ENCODE assay signal across 8 cellular contexts in the genomic region with DNA sequence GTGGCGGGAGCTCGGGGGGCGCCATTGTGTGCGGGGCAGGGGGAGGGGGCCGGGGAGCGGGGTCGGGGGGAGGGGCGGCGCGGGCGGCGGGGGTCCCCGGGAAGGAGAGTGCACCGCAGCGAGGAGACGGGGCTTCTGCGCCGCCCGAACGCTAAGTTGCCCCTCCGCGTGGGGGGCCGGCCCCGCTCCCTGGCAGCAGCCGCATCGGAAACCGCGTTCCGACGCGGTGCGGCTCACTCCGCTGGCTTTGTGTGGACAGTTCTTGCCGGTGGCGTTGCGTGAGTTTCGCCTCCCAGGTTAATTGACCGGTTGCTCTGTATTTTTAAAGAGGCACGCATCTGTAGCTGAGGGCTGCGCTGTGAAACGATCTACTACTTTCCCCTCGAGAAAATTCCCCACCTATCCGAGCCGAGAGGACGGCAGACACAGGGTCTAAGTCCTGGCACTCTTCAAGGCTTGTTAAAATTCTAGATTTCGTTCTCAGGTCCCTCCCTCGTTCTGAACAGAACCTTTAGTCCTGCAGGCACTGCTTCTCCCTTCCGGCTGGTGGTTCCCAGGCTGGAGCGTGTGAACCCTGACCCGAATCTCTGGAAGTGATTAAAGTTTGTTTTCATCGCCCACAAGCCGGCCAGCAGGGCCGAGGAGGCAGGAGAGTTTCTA. TPM values are rescaled to one million over a fixed set of nuclear protein-coding genes. Genes with fewer than 3 reads are reported as not detected.
A peak's percentile ranks its signal among the peaks of the same experiment; 100 is the strongest.
DNase-seq lines count a peak whose midpoint lies in the region; TF ChIP-seq lines count a peak whose summit lies in the region.

No MANE protein-coding gene starts in this region.

- H3K9ac ChIP-seq in H9 (ENCODE audit: extremely low read depth, insufficient read length, low read length), result no peak overlapping the region
- H3K9ac ChIP-seq in stomach smooth muscle (ENCODE audit: low read length in 2 of 2), result peak overlapping the region; percentile 29 to 42

- H3K23ac ChIP-seq in H9 (ENCODE audit: insufficient read length, low read depth, low read length), result no peak overlapping the region

- no peak overlapping the region for H2BK15ac ChIP-seq in H9 (ENCODE audit: low read depth, low read length)

- no peak overlapping the region for H2AFZ ChIP-seq in H9 (ENCODE audit: low read length)

- H2BK5ac ChIP-seq in H9 (ENCODE audit: insufficient read length, low read length), result no peak overlapping the region

- H3K4me3 ChIP-seq in AG04449 (ENCODE audit: low read depth, low read length) (peak overlapping the region; percentile 55), stomach smooth muscle (ENCODE audit: low read length in 2 of 2) (peak overlapping the region; percentile 59 to 69)

- H3K4me2 ChIP-seq in H9 (ENCODE audit: insufficient read depth, insufficient read length, low read length), result peak overlapping the region; percentile 93

- no peak overlapping the region for H2BK20ac ChIP-seq in H9 (ENCODE audit: low read depth, low read length, poor library complexity, severe bottlenecking)

- H3K14ac ChIP-seq in H9 (ENCODE audit: insufficient read depth, low read length), result peak overlapping the region; percentile 60; the same call in 1 of the 2 replicates

- TF ChIP-seq CTCF in AG04449 (IDR thresholded peaks at IDR 0.05; ENCODE audit: insufficient read depth, low read length, missing control alignments) (no peak), H9 (conservative IDR thresholded peaks at IDR 0.05) (no peak), brain (conservative IDR thresholded peaks at IDR 0.05) (no peak), GM13977 (IDR thresholded peaks at IDR 0.05; ENCODE audit: extremely low read depth, insufficient read depth, missing control alignments) (no peak)

- H3K4me1 ChIP-seq in H9 (ENCODE audit: insufficient read depth, low read length), result no peaks in the 10 kb centered on the region
- H3K4me1 ChIP-seq in stomach smooth muscle (ENCODE audit: control insufficient read depth, insufficient read depth, low read length), result peaks cover 7% of the 10 kb centered on the region

- H3K9me3 ChIP-seq in H9 (ENCODE audit: control insufficient read depth, low read depth, low read length) (no peaks in the 10 kb centered on the region), stomach smooth muscle (ENCODE audit: control insufficient read depth in 2 of 2, low read length in 2 of 2) (no peaks in the 10 kb centered on the region)

- H3K79me1 ChIP-seq in H9 (ENCODE audit: insufficient read depth, low read depth, low read length, poor library complexity, severe bottlenecking), result no peaks in the 10 kb centered on the region

- peaks cover 9% of the 10 kb centered on the region for H3K23me2 ChIP-seq in H9 (ENCODE audit: insufficient read length, low read depth, low read length, poor library complexity, severe bottlenecking)

- no peak overlapping the region for H2AK5ac ChIP-seq in H9 (ENCODE audit: insufficient read length, low read length)

- no peak overlapping the region for H4K5ac ChIP-seq in H9 (ENCODE audit: insufficient read length, low read depth, low read length)

- H3K4ac ChIP-seq in H9 (ENCODE audit: low read depth, low read length), result no peak overlapping the region

- no peak overlapping the region for H3K56ac ChIP-seq in H9 (ENCODE audit: insufficient read length, low read depth, low read length)

- no peaks in the 10 kb centered on the region for H3K36me3 ChIP-seq in stomach smooth muscle (ENCODE audit: control insufficient read depth in 2 of 2, insufficient read depth in 2 of 2, low read length in 2 of 2)

- no peak overlapping the region for H3K18ac ChIP-seq in H9 (ENCODE audit: insufficient read length, low read depth, low read length)

- no peak overlapping the region for H2BK120ac ChIP-seq in H9 (ENCODE audit: low read depth, low read length, poor library complexity, severe bottlenecking)

- peak overlapping the region; percentile 74 to 95 for H3K4me3 Mint-ChIP-seq in H9
- peak overlapping the region; percentile 95 to 99 (median 97) for H3K4me3 Mint-ChIP-seq in brain

- CTCF ChIA-PET in AG04449 (lab: Yijun Ruan, JAX), result interaction anchor here (2.4 kb wide), 1 partner anchor 48 kb away, joined by 7 read pairs; no protein-coding TSS in a partner anchor

- no CpG with 5 or more reads among the region's 53 CpGs for WGBS in H9 (ENCODE audit: extremely low coverage, insufficient read length, low lambda C conversion rate)

- no peak overlapping the region for H4K91ac ChIP-seq in H9 (ENCODE audit: insufficient read length, low read depth, low read length)

- H3K27ac Mint-ChIP-seq in H9, result peak overlapping the region in 1 of 3 experiments; percentile 43; a peak in 2 of 7 replicates
- H3K27ac Mint-ChIP-seq in brain, result peak overlapping the region; percentile 97 to 99 (median 99)

- no peaks in the 10 kb centered on the region for H3K79me2 ChIP-seq in H9 (ENCODE audit: insufficient read depth, low read length)

- H3K9me3 Mint-ChIP-seq in H9 (peaks cover 4 to 6% of the 10 kb centered on the region in 2 experiments; a peak in 3 of 5 replicates), brain (peaks cover 0 to 9% (median 2%) of the 10 kb centered on the region in 5 experiments)

- H3T11ph ChIP-seq in H9 (ENCODE audit: low read length), result no peak overlapping the region

- H4K20me1 ChIP-seq in H9 (ENCODE audit: control insufficient read depth, insufficient read depth, insufficient read length), result no peaks in the 10 kb centered on the region

- H3K36me3 Mint-ChIP-seq in H9 (ENCODE audit: insufficient read depth in 1 of 3, low read depth in 3 of 3) (peaks cover 0 to 4% (median 0%) of the 10 kb centered on the region in 3 experiments; a peak in 2 of 7 replicates), brain (peaks cover 19% of the 10 kb centered on the region)

- DNase-seq in AG04449 (ENCODE audit: low read depth, low spot score), result peak; percentile 19
- DNase-seq in H9, result no peak
- DNase-seq in middle frontal gyrus (ENCODE audit: extremely low spot score, low spot score), result no peak
- DNase-seq in NCI-H2196 treated with DMSO at 0.1 percent for 48 hours (lab: John Stamatoyannopoulos, UW; ENCODE audit: unreplicated experiment), result no peak
- DNase-seq in GM13977 (ENCODE audit: low spot score), result no peak

- H3K27ac ChIP-seq in H9 (ENCODE audit: insufficient read length, low read depth, low read length) (no peak overlapping the region), layer of hippocampus (ENCODE audit: low read depth, low read length) (peak overlapping the region; percentile 35), stomach smooth muscle (ENCODE audit: low read length) (no peak overlapping the region)

- no peak overlapping the region for H4K8ac ChIP-seq in H9 (replicated peaks; ENCODE audit: insufficient read length, low read depth, low read length)

- H3K27me3 Mint-ChIP-seq in H9 (ENCODE audit: low read depth) (peaks cover 79% of the 10 kb centered on the region), brain (peaks cover 13% of the 10 kb centered on the region)

- peaks cover 10% of the 10 kb centered on the region in 2 experiments for H3K4me1 Mint-ChIP-seq in H9
- H3K4me1 Mint-ChIP-seq in brain, result peaks cover 62% of the 10 kb centered on the region

- in situ Hi-C loops in GM13977 (cut with MboI; ENCODE audit: low pct_unique_long_range_greater_than_20kb, low sequenced_read_pairs, unreplicated experiment), result no loop called here

- no peak overlapping the region for H2BK12ac ChIP-seq in H9 (ENCODE audit: insufficient read length, low read depth, low read length)

- peaks cover 29% of the 10 kb centered on the region; the same call in 1 of the 2 replicates for H3K27me3 ChIP-seq in H9 (ENCODE audit: insufficient read depth, low read length)
- H3K27me3 ChIP-seq in layer of hippocampus (ENCODE audit: control insufficient read depth, insufficient read depth, low read length), result peaks cover 8% of the 10 kb centered on the region
- peaks cover 30% of the 10 kb centered on the region in 2 donors for H3K27me3 ChIP-seq in stomach smooth muscle (ENCODE audit: control insufficient read depth in 1 of 2, insufficient read depth in 2 of 2, low read length in 2 of 2)

- POLR2A ChIA-PET in AG04449 (lab: Yijun Ruan, JAX), result no interaction called here

RNA-seq across cellular contexts. Expression of a gene that starts 0.9 kb away (rescaled TPM):
- total RNA-seq in H9 (2021), result 50.9 and 51.9 TPM in 2 replicates
- 68.9 TPM for polyA plus RNA-seq in brain (ENCODE audit: insufficient read depth, low read depth, low replicate concordance)
